ENCODE assay signal across 19 cellular contexts in the genomic region with DNA sequence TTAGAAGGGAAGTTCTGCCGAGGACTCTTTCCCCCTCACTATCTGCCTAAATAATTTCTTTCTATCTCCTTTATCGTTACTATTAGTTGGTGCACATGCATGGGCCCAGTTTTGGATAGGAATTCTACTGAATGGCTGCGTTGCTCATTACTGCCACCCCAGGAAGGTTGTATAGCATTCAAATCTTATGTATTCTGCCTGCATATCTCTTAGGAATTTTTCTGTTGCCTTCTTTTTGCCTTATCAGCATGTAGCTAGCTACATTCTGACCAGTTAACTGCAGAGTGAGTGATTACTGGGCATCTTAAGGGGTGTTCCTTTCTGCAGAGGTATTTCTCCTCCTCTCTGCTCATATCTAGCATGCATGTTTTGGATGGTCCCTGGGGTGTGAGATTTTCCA.
"Had no signal": no experiment of that assay in that cellular context is flagged by ENCODE, and none has a peak within 500 bp of the region (broad histone marks: within the 10 kb centered on the region; RNA-seq: fewer than 3 reads in every experiment).

No MANE protein-coding gene starts in this region.

- H3K27ac Mint-ChIP-seq: activated CD4-positive, alpha-beta memory T cell treated with anti-CD3 and anti-CD28 coated beads for 36 hours; activated naive CD8-positive, alpha-beta T cell treated with anti-CD3 and anti-CD28 coated beads, Interleukin-2, amount 10 ng/mL, durations not matched to agents 7 days and 5 days; immature natural killer cell; naive B cell had no signal

- H3K4me1 Mint-ChIP-seq: activated naive CD8-positive, alpha-beta T cell treated with anti-CD3 and anti-CD28 coated beads, Interleukin-2, amount 10 ng/mL, durations not matched to agents 7 days and 5 days; immature natural killer cell; naive B cell had no signal

- ATAC-seq: left colon had no signal

- H3K36me3 Mint-ChIP-seq: activated CD4-positive, alpha-beta memory T cell treated with anti-CD3 and anti-CD28 coated beads for 36 hours; activated naive CD8-positive, alpha-beta T cell treated with anti-CD3 and anti-CD28 coated beads, Interleukin-2, amount 10 ng/mL, durations not matched to agents 7 days and 5 days; immature natural killer cell; naive B cell had no signal

- H3K9me3 Mint-ChIP-seq: activated CD4-positive, alpha-beta memory T cell treated with anti-CD3 and anti-CD28 coated beads for 36 hours; activated naive CD8-positive, alpha-beta T cell treated with anti-CD3 and anti-CD28 coated beads, Interleukin-2, amount 10 ng/mL, durations not matched to agents 7 days and 5 days had no signal

- H3K36me3 ChIP-seq: breast epithelium, esophagus muscularis mucosa, right atrium auricular region, stomach, thoracic aorta, uterus had no signal

- H3K4me1 ChIP-seq: breast epithelium, esophagus muscularis mucosa, right atrium auricular region, stomach, uterus had no signal

- H3K9me3 ChIP-seq: breast epithelium, esophagus muscularis mucosa, right atrium auricular region, stomach, thoracic aorta, uterus had no signal

- H3K4me3 ChIP-seq: breast epithelium, dorsolateral prefrontal cortex, esophagus muscularis mucosa, lung, right atrium auricular region, stomach, thoracic aorta, uterus had no signal

- H3K27ac ChIP-seq: breast epithelium, dorsolateral prefrontal cortex, esophagus muscularis mucosa, right atrium auricular region, stomach, thoracic aorta, uterus had no signal

- DNase-seq: activated CD4-positive, alpha-beta memory T cell treated with anti-CD3 and anti-CD28 coated beads for 36 hours; activated CD4-positive, CD25-positive, alpha-beta regulatory T cell treated with anti-CD3 and anti-CD28 coated beads, Interleukin-2, amount 50 U/mL, for 72 hours; activated gamma-delta T cell treated with Interleukin-2 at 50 U/mL for 16 hours; activated naive CD8-positive, alpha-beta T cell treated with anti-CD3 and anti-CD28 coated beads, Interleukin-2, amount 10 ng/mL, durations not matched to agents 7 days and 5 days; activated T-cell treated with anti-CD3 and anti-CD28 coated beads, Interleukin-2, amount 50 U/mL, for 48 hours; anterior cingulate cortex; dorsolateral prefrontal cortex; glutamatergic neuron; immature natural killer cell; left colon; naive B cell; small intestine; stomach; uterus had no signal

- H3K4me3 Mint-ChIP-seq: activated CD4-positive, alpha-beta memory T cell treated with anti-CD3 and anti-CD28 coated beads for 36 hours; activated naive CD8-positive, alpha-beta T cell treated with anti-CD3 and anti-CD28 coated beads, Interleukin-2, amount 10 ng/mL, durations not matched to agents 7 days and 5 days; immature natural killer cell; naive B cell had no signal

- H3K27me3 Mint-ChIP-seq: activated CD4-positive, alpha-beta memory T cell treated with anti-CD3 and anti-CD28 coated beads for 36 hours; activated naive CD8-positive, alpha-beta T cell treated with anti-CD3 and anti-CD28 coated beads, Interleukin-2, amount 10 ng/mL, durations not matched to agents 7 days and 5 days; naive B cell had no signal

- H3K27me3 ChIP-seq: breast epithelium, esophagus muscularis mucosa, right atrium auricular region, uterus had no signal
